In genomic region chrX:105190252-105190853, GRCh38 we compare ENCODE assay signal across 8 cellular contexts. TPM values are rescaled to one million over a fixed set of nuclear protein-coding genes. Genes with fewer than 3 reads are reported as not detected.
DNase-seq lines count a peak whose midpoint lies in the region; ATAC-seq, FAIRE-seq and TF ChIP-seq lines count a peak whose summit lies in the region.

No MANE protein-coding gene starts in this region.

- H3K9me3 ChIP-seq in keratinocyte (ENCODE audit: control insufficient read depth, low read depth, low read length) (no peaks in the 10 kb centered on the region), upper lobe of right lung (no peaks in the 10 kb centered on the region)

- no peaks in the 10 kb centered on the region for H3K9me1 ChIP-seq in keratinocyte (ENCODE audit: control insufficient read depth, extremely low read depth, insufficient read depth, low read length)

- intact Hi-C loops in activated CD8-positive, alpha-beta T cell treated with anti-CD3 and anti-CD28 coated beads for 36 hours (cut with micrococcal nuclease), result no loop called here
- intact Hi-C loops in upper lobe of right lung (cut with DNase I), result no loop called here

- no peak overlapping the region for H3K27ac Mint-ChIP-seq in activated CD8-positive, alpha-beta T cell treated with anti-CD3 and anti-CD28 coated beads for 36 hours

- no peaks in the 10 kb centered on the region for H3K27me3 Mint-ChIP-seq in activated CD8-positive, alpha-beta T cell treated with anti-CD3 and anti-CD28 coated beads for 36 hours

- dilution Hi-C loops in keratinocyte (cut with MboI; ENCODE audit: extremely low pct_ligation_motif_present, low sequenced_read_pairs), result no loop called here

- no peaks in the 10 kb centered on the region for H3K79me2 ChIP-seq in keratinocyte (ENCODE audit: control insufficient read depth, insufficient read depth, low read length)

- no peak for TF ChIP-seq POLR2A in H54 (IDR thresholded peaks at IDR 0.05; ENCODE audit: low read depth, low read length)

- H3K4me3 ChIP-seq in HFF-Myc (replicated peaks; ENCODE audit: low read depth, low read length) (no peak overlapping the region), keratinocyte (ENCODE audit: control insufficient read depth in 2 of 3, extremely low read depth in 1 of 3, insufficient read depth in 2 of 3, low read depth in 1 of 3, low read length in 3 of 3) (no peak overlapping the region), upper lobe of right lung (no peak overlapping the region)

- no peak overlapping the region for H3K4me3 Mint-ChIP-seq in activated CD8-positive, alpha-beta T cell treated with anti-CD3 and anti-CD28 coated beads for 36 hours

- H3K36me3 Mint-ChIP-seq in activated CD8-positive, alpha-beta T cell treated with anti-CD3 and anti-CD28 coated beads for 36 hours (ENCODE audit: low read depth), result no peaks in the 10 kb centered on the region

- no peak overlapping the region for H3K4me2 ChIP-seq in keratinocyte (ENCODE audit: control insufficient read depth, extremely low read depth, insufficient read depth, low read depth, low read length)

- no peak overlapping the region for H3K9ac ChIP-seq in keratinocyte (ENCODE audit: control insufficient read depth, extremely low read depth, insufficient read depth, low read length)

- DNase-seq in NCI-H2081 (lab: John Stamatoyannopoulos, UW) (peak; percentile 14 to 31), NCI-H2081 treated with DMSO at 0.1 percent for 48 hours (lab: John Stamatoyannopoulos, UW) (no peak), HFF-Myc (ENCODE audit: extremely low read depth, low read depth) (peak; percentile 1), keratinocyte (ENCODE audit: low read depth, low spot score) (no peak), upper lobe of right lung (no peak), H54 (ENCODE audit: insufficient read length, low spot score) (no peak)
- DNase-seq in activated CD8-positive, alpha-beta T cell treated with anti-CD3 and anti-CD28 coated beads for 36 hours, result peak; percentile 34

- no peak overlapping the region for H2AFZ ChIP-seq in keratinocyte (ENCODE audit: control insufficient read depth, low read length)

- ATAC-seq in activated CD8-positive, alpha-beta T cell treated with anti-CD3 and anti-CD28 coated beads for 36 hours, result no peak
- no peak for ATAC-seq in upper lobe of right lung
- no peak for ATAC-seq in GM21717 (IDR thresholded peaks at IDR 0.05; ENCODE audit: unreplicated experiment)

- CTCF ChIA-PET in activated CD8-positive, alpha-beta T cell treated with anti-CD3 and anti-CD28 coated beads for 36 hours (lab: Charles Lee), result interaction anchor here (0.8 to 1.4 kb wide), 3 partner anchors 9 to 26 kb away, joined by 3 to 5 read pairs (median 4); no protein-coding TSS in a partner anchor

- H3K27me3 ChIP-seq in keratinocyte (ENCODE audit: control insufficient read depth, extremely low read depth, insufficient read depth, low read length), result no peaks in the 10 kb centered on the region
- H3K27me3 ChIP-seq in upper lobe of right lung, result no peaks in the 10 kb centered on the region

- H3K4me1 ChIP-seq in keratinocyte (ENCODE audit: control insufficient read depth, extremely low read depth, insufficient read depth, low read length), result no peaks in the 10 kb centered on the region
- no peaks in the 10 kb centered on the region for H3K4me1 ChIP-seq in upper lobe of right lung

- POLR2A ChIA-PET in activated CD8-positive, alpha-beta T cell treated with anti-CD3 and anti-CD28 coated beads for 36 hours (lab: Charles Lee), result no interaction called here

- FAIRE-seq in keratinocyte (lab: Jason Lieb, UNC), result no peak
- no peak for FAIRE-seq in H54 (lab: Jason Lieb, UNC)

- H3K27ac ChIP-seq in keratinocyte (ENCODE audit: control insufficient read depth, insufficient read depth, low read length) (no peak overlapping the region), upper lobe of right lung (no peak overlapping the region)

- no peaks in the 10 kb centered on the region for H3K36me3 ChIP-seq in keratinocyte (ENCODE audit: control insufficient read depth in 2 of 2, extremely low read depth in 1 of 2, insufficient read depth in 2 of 2, low read length in 2 of 2)
- no peaks in the 10 kb centered on the region for H3K36me3 ChIP-seq in upper lobe of right lung

- H3K4me1 Mint-ChIP-seq in activated CD8-positive, alpha-beta T cell treated with anti-CD3 and anti-CD28 coated beads for 36 hours (ENCODE audit: low read depth), result no peaks in the 10 kb centered on the region

- TF ChIP-seq CTCF in HFF-Myc (IDR thresholded peaks at IDR 0.05; ENCODE audit: low read depth, low read length, missing control alignments) (peak; percentile 50), keratinocyte (optimal IDR thresholded peaks at IDR 0.05 in 1 of 3, IDR thresholded peaks at IDR 0.05 in 1 of 3, conservative IDR thresholded peaks at IDR 0.05 in 1 of 3; ENCODE audit: extremely low read depth in 1 of 3, insufficient read depth in 2 of 3, low read length in 3 of 3) (peak in 2 of 3 experiments; percentile 72 to 76), upper lobe of right lung (IDR thresholded peaks at IDR 0.05) (peak; percentile 69)
- TF ChIP-seq CTCF in activated CD8-positive, alpha-beta T cell treated with anti-CD3 and anti-CD28 coated beads for 36 hours (IDR thresholded peaks at IDR 0.05), result peak; percentile 53

- H4K20me1 ChIP-seq in keratinocyte (ENCODE audit: control insufficient read depth, extremely low read depth, insufficient read depth, low read length), result no peaks in the 10 kb centered on the region

- no peaks in the 10 kb centered on the region for H3K9me3 Mint-ChIP-seq in activated CD8-positive, alpha-beta T cell treated with anti-CD3 and anti-CD28 coated beads for 36 hours

RNA-seq across cellular contexts. Expression of gene TEX13A, which starts 30.1 kb away (rescaled TPM):
- not detected for total RNA-seq in activated CD8-positive, alpha-beta T cell treated with anti-CD3 and anti-CD28 coated beads for 36 hours
- not detected in 3 replicates for polyA plus RNA-seq in keratinocyte
- polyA plus RNA-seq in keratinocyte (2011; ENCODE audit: low read depth), result not detected
- polyA plus RNA-seq in keratinocyte (2011; cell fraction: cytosol; rRNA removed), result not detected in 2 replicates
- 0.11 TPM in 1 of 2 replicates, not detected in the other for polyA plus RNA-seq in keratinocyte (2011; cell fraction: nucleus; rRNA removed)
- not detected in 2 replicates for polyA plus RNA-seq in keratinocyte (2012; ENCODE audit: low replicate concordance)
- not detected in 3 replicates for polyA minus RNA-seq in keratinocyte
- polyA minus RNA-seq in keratinocyte (2011; cell fraction: cytosol; rRNA and poly(A)+ RNA removed), result not detected
- not detected in 2 replicates for polyA minus RNA-seq in keratinocyte (2011; cell fraction: nucleus; rRNA and poly(A)+ RNA removed)
- not detected for total RNA-seq in upper lobe of right lung

Comparison
In these comparisons a context has a peak if more than half of its experiments do, and no peak if none do; other contexts are left out.
1. DNase-seq: peak in NCI-H2081 (2 of 2), HFF-Myc (single experiment) and activated CD8-positive, alpha-beta T cell treated with anti-CD3 and anti-CD28 coated beads for 36 hours (single experiment); none in NCI-H2081 treated with DMSO at 0.1 percent for 48 hours (single experiment), keratinocyte (single experiment), upper lobe of right lung (single experiment) and H54 (single experiment).
2. Peak in every context shown above with its lines, with median percentiles within 50 percentile points of each other: CTCF ChIP-seq.